ENCODE assay signal across 8 cellular contexts in genomic region chr16:58814348-58814801, GRCh38.
DNase-seq lines count a peak whose midpoint lies in the region; ATAC-seq and TF ChIP-seq lines count a peak whose summit lies in the region.

No MANE protein-coding gene starts in this region.

- H3K27ac Mint-ChIP-seq in activated naive CD4-positive, alpha-beta T cell treated with anti-CD3 and anti-CD28 coated beads for 36 hours = no peak overlapping the region

- peak; percentile 73 for TF ChIP-seq CTCF in neutrophil (IDR thresholded peaks at IDR 0.05)

- H3K27ac ChIP-seq in neutrophil = no peak overlapping the region

- H3K4me1 Mint-ChIP-seq in activated naive CD4-positive, alpha-beta T cell treated with anti-CD3 and anti-CD28 coated beads for 36 hours (ENCODE audit: low read depth) = peaks cover 5% of the 10 kb centered on the region

- DNase-seq in AML-193 (lab: John Stamatoyannopoulos, UW) (peak; percentile 19 to 30), NOMO-1 (lab: John Stamatoyannopoulos, UW; ENCODE audit: unreplicated experiment in 2 of 2) (peak; percentile 34 to 72), globus pallidus (ENCODE audit: low spot score) (peak; percentile 36)
- peak; percentile 55 for DNase-seq in activated naive CD4-positive, alpha-beta T cell treated with anti-CD3 and anti-CD28 coated beads for 36 hours

- no peaks in the 10 kb centered on the region for H3K27me3 ChIP-seq in neutrophil

- ATAC-seq in GM18498 (IDR thresholded peaks at IDR 0.05; ENCODE audit: unreplicated experiment) (peak; percentile 87), HG03045 (IDR thresholded peaks at IDR 0.05; ENCODE audit: unreplicated experiment) (peak; percentile 69), HG03469 (IDR thresholded peaks at IDR 0.05; ENCODE audit: unreplicated experiment) (no peak)

- no peaks in the 10 kb centered on the region for H3K36me3 ChIP-seq in neutrophil

- peak overlapping the region; percentile 36 for H3K4me3 Mint-ChIP-seq in activated naive CD4-positive, alpha-beta T cell treated with anti-CD3 and anti-CD28 coated beads for 36 hours

- H3K27me3 Mint-ChIP-seq in activated naive CD4-positive, alpha-beta T cell treated with anti-CD3 and anti-CD28 coated beads for 36 hours (ENCODE audit: low read depth) = peaks cover 7% of the 10 kb centered on the region

- CTCF ChIA-PET in activated naive CD4-positive, alpha-beta T cell treated with anti-CD3 and anti-CD28 coated beads for 36 hours (lab: Charles Lee) = interaction anchor here (0.6 to 1.6 kb wide), 13 partner anchors 10 to 1534 kb away, joined by 3 to 4 read pairs (median 3); no protein-coding TSS in a partner anchor

- H3K4me3 ChIP-seq in neutrophil (ENCODE audit: low read depth in 1 of 2, low read length in 1 of 2) = peak overlapping the region; percentile 41 to 48

- intact Hi-C loops in activated naive CD4-positive, alpha-beta T cell treated with anti-CD3 and anti-CD28 coated beads for 36 hours (cut with micrococcal nuclease) = no loop called here

- no peaks in the 10 kb centered on the region for H3K36me3 Mint-ChIP-seq in activated naive CD4-positive, alpha-beta T cell treated with anti-CD3 and anti-CD28 coated beads for 36 hours (ENCODE audit: low read depth)

- no peaks in the 10 kb centered on the region for H3K9me3 ChIP-seq in neutrophil

- H3K4me1 ChIP-seq in neutrophil (ENCODE audit: control insufficient read depth in 1 of 2, insufficient read depth in 1 of 2, low read depth in 1 of 2, low read length in 1 of 2) = peaks cover 5% of the 10 kb centered on the region in 2 experiments

- H3K9me3 Mint-ChIP-seq in activated naive CD4-positive, alpha-beta T cell treated with anti-CD3 and anti-CD28 coated beads for 36 hours = no peaks in the 10 kb centered on the region
